8 cellular contexts compared by ENCODE assay signal in the genomic region with DNA sequence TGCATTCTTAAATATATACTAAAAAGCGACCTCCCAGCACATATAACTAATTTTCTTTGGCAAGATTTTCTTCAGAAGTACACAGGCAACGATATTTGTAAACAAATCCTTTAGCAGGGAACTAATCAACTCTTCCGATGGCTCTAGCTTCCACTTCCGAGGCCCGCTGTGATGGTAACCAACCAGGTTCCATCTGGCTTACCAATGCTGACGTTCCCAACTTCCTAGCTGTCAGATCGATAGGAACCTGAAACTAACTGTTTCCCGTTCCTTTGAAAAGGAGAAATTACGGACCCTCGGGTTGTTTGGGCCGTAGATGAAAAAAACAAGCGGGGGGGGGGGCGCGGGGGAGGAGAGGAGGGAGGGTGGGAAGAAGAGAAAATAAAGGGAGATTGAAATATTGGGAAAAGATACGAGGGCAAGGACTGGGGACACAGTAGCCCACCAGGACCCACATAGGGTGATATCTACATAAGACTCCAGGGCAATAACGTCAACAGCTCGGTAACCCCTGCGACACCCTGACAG. TPM values are rescaled to one million over a fixed set of nuclear protein-coding genes. Genes with fewer than 3 reads are reported as not detected.
A peak's percentile ranks its signal among the peaks of the same experiment; 100 is the strongest.
DNase-seq lines count a peak whose midpoint lies in the region; ATAC-seq and TF ChIP-seq lines count a peak whose summit lies in the region.

No MANE protein-coding gene starts in this region.

- H3K36me3 ChIP-seq in HUES48 (ENCODE audit: control insufficient read depth, insufficient read depth, low read length) (peaks cover 13% of the 10 kb centered on the region), lower lobe of right lung (peaks cover 21% of the 10 kb centered on the region), stomach smooth muscle (ENCODE audit: control insufficient read depth in 2 of 2, insufficient read depth in 2 of 2, low read length in 2 of 2) (peaks cover 2 to 3% of the 10 kb centered on the region in 2 donors)

- peaks cover 26% of the 10 kb centered on the region for H3K36me3 Mint-ChIP-seq in T-helper 2 cell treated with Interferon-gamma antibody and Interleukin-4, amounts not matched to agents 5 μg/mL and 100 μg/mL, for 36 hours (ENCODE audit: low read depth)

- H3K4me3 ChIP-seq in HUES48 (ENCODE audit: low read depth, low read length) (peak overlapping the region; percentile 82), dorsolateral prefrontal cortex (peak overlapping the region; percentile 61 to 100 (median 93)), lower lobe of right lung (peak overlapping the region; percentile 97), stomach smooth muscle (ENCODE audit: low read length in 2 of 2) (peak overlapping the region; percentile 96 to 97)

- peaks cover 4% of the 10 kb centered on the region for H3K9me3 Mint-ChIP-seq in T-helper 2 cell treated with Interferon-gamma antibody and Interleukin-4, amounts not matched to agents 5 μg/mL and 100 μg/mL, for 36 hours

- H3K9me3 ChIP-seq in HUES48 (ENCODE audit: control insufficient read depth, insufficient read depth, low read length) (no peaks in the 10 kb centered on the region), lower lobe of right lung (no peaks in the 10 kb centered on the region), stomach smooth muscle (ENCODE audit: control insufficient read depth in 2 of 2, low read length in 2 of 2) (no peaks in the 10 kb centered on the region)

- intact Hi-C loops in dorsolateral prefrontal cortex (cut with DNase I): no loop called here
- intact Hi-C loops in lower lobe of right lung (cut with DNase I): no loop called here

- H3K27ac ChIP-seq in HUES48 (ENCODE audit: low read depth, low read length): peak overlapping the region; percentile 75
- H3K27ac ChIP-seq in dorsolateral prefrontal cortex: peak overlapping the region; percentile 36 to 98 (median 92)
- peak overlapping the region; percentile 96 for H3K27ac ChIP-seq in lower lobe of right lung
- H3K27ac ChIP-seq in stomach smooth muscle (ENCODE audit: low read length): peak overlapping the region; percentile 92

- no peaks in the 10 kb centered on the region for H3K27me3 Mint-ChIP-seq in T-helper 2 cell treated with Interferon-gamma antibody and Interleukin-4, amounts not matched to agents 5 μg/mL and 100 μg/mL, for 36 hours (ENCODE audit: low read depth)

- H3K4me1 ChIP-seq in HUES48 (ENCODE audit: control insufficient read depth, insufficient read depth, low read length): peaks cover 7% of the 10 kb centered on the region
- peaks cover 24% of the 10 kb centered on the region for H3K4me1 ChIP-seq in lower lobe of right lung
- peaks cover 4% of the 10 kb centered on the region for H3K4me1 ChIP-seq in stomach smooth muscle (ENCODE audit: control insufficient read depth, insufficient read depth, low read length)

- H3K9ac ChIP-seq in HUES48 (ENCODE audit: low read depth, low read length): peak overlapping the region; percentile 69
- peak overlapping the region; percentile 95 to 97 for H3K9ac ChIP-seq in stomach smooth muscle (ENCODE audit: low read length in 2 of 2)

- H3K27me3 ChIP-seq in HUES48 (ENCODE audit: control insufficient read depth, insufficient read depth, low read length) (no peaks in the 10 kb centered on the region), dorsolateral prefrontal cortex (no peaks in the 10 kb centered on the region), lower lobe of right lung (ENCODE audit: low read depth) (no peaks in the 10 kb centered on the region), stomach smooth muscle (ENCODE audit: control insufficient read depth in 1 of 2, insufficient read depth in 2 of 2, low read length in 2 of 2) (no peaks in the 10 kb centered on the region)

- H3K4me3 Mint-ChIP-seq in T-helper 2 cell treated with Interferon-gamma antibody and Interleukin-4, amounts not matched to agents 5 μg/mL and 100 μg/mL, for 36 hours: peak overlapping the region; percentile 97

- TF ChIP-seq CTCF in dorsolateral prefrontal cortex (IDR thresholded peaks at IDR 0.05 in 54 of 56, conservative IDR thresholded peaks at IDR 0.05 in 2 of 56; ENCODE audit: low read depth in 1 of 56, partially characterized antibody in 56 of 56) (no peak), lower lobe of right lung (IDR thresholded peaks at IDR 0.05) (no peak)

- ATAC-seq in lower lobe of right lung (peak; percentile 34 to 68), HG03439 (IDR thresholded peaks at IDR 0.05; ENCODE audit: unreplicated experiment) (no peak)

- H3K4me1 Mint-ChIP-seq in T-helper 2 cell treated with Interferon-gamma antibody and Interleukin-4, amounts not matched to agents 5 μg/mL and 100 μg/mL, for 36 hours (ENCODE audit: low read depth): peaks cover 32% of the 10 kb centered on the region

- DNase-seq in NCI-H2196 (lab: John Stamatoyannopoulos, UW; ENCODE audit: unreplicated experiment): peak; percentile 12
- DNase-seq in NCI-H2196 treated with DMSO at 0.1 percent for 48 hours (lab: John Stamatoyannopoulos, UW; ENCODE audit: unreplicated experiment): no peak
- peak; percentile 29 for DNase-seq in T-helper 2 cell treated with Interferon-gamma antibody and Interleukin-4, amounts not matched to agents 5 μg/mL and 100 μg/mL, for 36 hours (ENCODE audit: low spot score)
- peak in 5 of 10 donors; percentile 20 to 49 (median 42) for DNase-seq in dorsolateral prefrontal cortex
- no peak for DNase-seq in lower lobe of right lung

- H3K27ac Mint-ChIP-seq in T-helper 2 cell treated with Interferon-gamma antibody and Interleukin-4, amounts not matched to agents 5 μg/mL and 100 μg/mL, for 36 hours: peak overlapping the region; percentile 98

RNA-seq across cellular contexts. Expression of a gene that starts 0.5 kb away (rescaled TPM):
- total RNA-seq in dorsolateral prefrontal cortex (10 to 100 TPM; 14.2 to 33.8 (median 25.1) TPM), lower lobe of right lung (26.0 TPM)

Comparison
In these comparisons a context has a peak if more than half of its experiments do, and no peak if none do; other contexts are left out.
1. DNase-seq: peak in NCI-H2196 (single experiment) and T-helper 2 cell treated with Interferon-gamma antibody and Interleukin-4, amounts not matched to agents 5 μg/mL and 100 μg/mL, for 36 hours (single experiment); none in NCI-H2196 treated with DMSO at 0.1 percent for 48 hours (single experiment) and lower lobe of right lung (single experiment).
2. Peak in every context shown above with its lines, with median percentiles within 50 percentile points of each other: H3K27ac ChIP-seq and H3K4me3 ChIP-seq.